In genomic region chr12:116164263-116164817, GRCh38 we compare ENCODE assay signal across 10 cellular contexts.
DNase-seq lines count a peak whose midpoint lies in the region; ATAC-seq lines count a peak whose summit lies in the region.
"Had no signal": no experiment of that assay in that cellular context is flagged by ENCODE, and none has a peak within 500 bp of the region (broad histone marks: within the 10 kb centered on the region; RNA-seq: fewer than 3 reads in every experiment).

No MANE protein-coding gene starts in this region.

- no peaks in the 10 kb centered on the region for H3K27me3 Mint-ChIP-seq in activated T-helper 2 cell treated with anti-CD3 and anti-CD28 coated beads, Interferon-gamma antibody, Interleukin-2, Interleukin-4, amounts not matched to agents 10 μg/mL and 5 μg/mL and 100 μg/mL, durations not matched to agents 14 hours and 24 hours and 36 hours (ENCODE audit: low read depth)

- no peaks in the 10 kb centered on the region for H3K36me3 Mint-ChIP-seq in activated T-helper 2 cell treated with anti-CD3 and anti-CD28 coated beads, Interferon-gamma antibody, Interleukin-2, Interleukin-4, amounts not matched to agents 10 μg/mL and 5 μg/mL and 100 μg/mL, durations not matched to agents 14 hours and 24 hours and 36 hours (ENCODE audit: low read depth)

- intact Hi-C loops in activated T-helper 2 cell treated with anti-CD3 and anti-CD28 coated beads, Interferon-gamma antibody, Interleukin-2, Interleukin-4, amounts not matched to agents 10 μg/mL and 5 μg/mL and 100 μg/mL, durations not matched to agents 14 hours and 24 hours and 36 hours (cut with micrococcal nuclease), result no loop called here

- DNase-seq in CD1c-positive myeloid dendritic cell (ENCODE audit: extremely low spot score) (peak; percentile 17), LHCN-M2 (ENCODE audit: low read depth) (peak; percentile 46), islet precursor cell (peak; percentile 62), COLO829 (ENCODE audit: low spot score) (no peak)
- DNase-seq in activated T-helper 2 cell treated with anti-CD3 and anti-CD28 coated beads, Interferon-gamma antibody, Interleukin-2, Interleukin-4, amounts not matched to agents 10 μg/mL and 5 μg/mL and 100 μg/mL, durations not matched to agents 14 hours and 24 hours and 36 hours (ENCODE audit: low spot score), result no peak
- DNase-seq in stimulated activated naive CD4-positive, alpha-beta T cell (lab: John Stamatoyannopoulos, UW), result no peak
- DNase-seq: DND-41, esophagus squamous epithelium had no signal

- no peak for ATAC-seq in HG03460 (IDR thresholded peaks at IDR 0.05; ENCODE audit: unreplicated experiment)
- ATAC-seq in HG03571 (IDR thresholded peaks at IDR 0.05; ENCODE audit: unreplicated experiment), result no peak

- H3K9me3 Mint-ChIP-seq in activated T-helper 2 cell treated with anti-CD3 and anti-CD28 coated beads, Interferon-gamma antibody, Interleukin-2, Interleukin-4, amounts not matched to agents 10 μg/mL and 5 μg/mL and 100 μg/mL, durations not matched to agents 14 hours and 24 hours and 36 hours, result no peaks in the 10 kb centered on the region

- peak overlapping the region; percentile 17 for H3K27ac Mint-ChIP-seq in activated T-helper 2 cell treated with anti-CD3 and anti-CD28 coated beads, Interferon-gamma antibody, Interleukin-2, Interleukin-4, amounts not matched to agents 10 μg/mL and 5 μg/mL and 100 μg/mL, durations not matched to agents 14 hours and 24 hours and 36 hours

- H3K4me1 Mint-ChIP-seq in activated T-helper 2 cell treated with anti-CD3 and anti-CD28 coated beads, Interferon-gamma antibody, Interleukin-2, Interleukin-4, amounts not matched to agents 10 μg/mL and 5 μg/mL and 100 μg/mL, durations not matched to agents 14 hours and 24 hours and 36 hours (ENCODE audit: low read depth), result peaks cover 23% of the 10 kb centered on the region

- no peak overlapping the region for H3K4me3 Mint-ChIP-seq in activated T-helper 2 cell treated with anti-CD3 and anti-CD28 coated beads, Interferon-gamma antibody, Interleukin-2, Interleukin-4, amounts not matched to agents 10 μg/mL and 5 μg/mL and 100 μg/mL, durations not matched to agents 14 hours and 24 hours and 36 hours (ENCODE audit: low read depth)

Comparison
In these comparisons a context has a peak if more than half of its experiments do, and no peak if none do; other contexts are left out.
1. DNase-seq: peak in CD1c-positive myeloid dendritic cell (single experiment), LHCN-M2 (single experiment) and islet precursor cell (single experiment); none in activated T-helper 2 cell treated with anti-CD3 and anti-CD28 coated beads, Interferon-gamma antibody, Interleukin-2, Interleukin-4, amounts not matched to agents 10 μg/mL and 5 μg/mL and 100 μg/mL, durations not matched to agents 14 hours and 24 hours and 36 hours (single experiment), stimulated activated naive CD4-positive, alpha-beta T cell (0 of 6) and COLO829 (single experiment).